In the genomic region with DNA sequence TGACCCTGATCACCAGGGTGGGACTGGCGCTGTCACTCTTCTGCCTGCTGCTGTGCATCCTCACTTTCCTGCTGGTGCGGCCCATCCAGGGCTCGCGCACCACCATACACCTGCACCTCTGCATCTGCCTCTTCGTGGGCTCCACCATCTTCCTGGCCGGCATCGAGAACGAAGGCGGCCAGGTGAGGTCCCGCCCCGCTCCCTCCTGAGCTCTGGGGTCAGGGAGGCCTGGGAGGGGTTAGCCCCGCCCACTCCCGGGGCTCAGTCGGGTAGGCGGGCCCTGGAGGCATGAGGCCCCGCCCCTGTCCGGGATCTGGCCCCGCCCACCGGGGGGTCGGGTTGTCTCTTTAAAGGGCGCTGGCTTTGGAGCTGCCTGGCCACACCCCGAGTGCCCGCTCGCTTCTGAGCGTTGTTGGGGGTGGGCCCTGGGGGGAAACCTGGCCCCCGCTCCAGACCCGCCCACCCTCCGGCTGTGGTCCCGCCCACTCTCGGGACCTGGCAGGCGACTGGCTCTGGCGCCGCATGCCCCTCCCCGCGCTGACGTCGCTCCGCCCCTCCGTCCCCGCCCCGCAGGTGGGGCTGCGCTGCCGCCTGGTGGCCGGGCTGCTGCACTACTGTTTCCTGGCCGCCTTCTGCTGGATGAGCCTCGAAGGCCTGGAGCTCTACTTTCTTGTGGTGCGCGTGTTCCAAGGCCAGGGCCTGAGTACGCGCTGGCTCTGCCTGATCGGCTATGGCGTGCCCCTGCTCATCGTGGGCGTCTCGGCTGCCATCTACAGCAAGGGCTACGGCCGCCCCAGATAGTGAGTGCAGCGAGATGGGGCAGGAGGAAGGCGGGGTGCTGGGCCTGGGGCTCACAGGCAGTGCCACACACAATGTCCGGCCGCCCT, we compare ENCODE assay signal across 8 cellular contexts. TPM values are rescaled to one million over a fixed set of nuclear protein-coding genes. Genes with fewer than 3 reads are reported as not detected.
DNase-seq lines count a peak whose midpoint lies in the region; ATAC-seq, FAIRE-seq and TF ChIP-seq lines count a peak whose summit lies in the region.

No MANE protein-coding gene starts in this region.

- no peak overlapping the region for H3K9ac ChIP-seq in keratinocyte (ENCODE audit: control insufficient read depth, extremely low read depth, insufficient read depth, low read length)

- H3K4me1 ChIP-seq in keratinocyte (ENCODE audit: control insufficient read depth, extremely low read depth, insufficient read depth, low read length), result peaks cover 3% of the 10 kb centered on the region

- H3K36me3 ChIP-seq in keratinocyte (ENCODE audit: control insufficient read depth in 2 of 2, extremely low read depth in 1 of 2, insufficient read depth in 2 of 2, low read length in 2 of 2), result peaks cover 26 to 41% of the 10 kb centered on the region in 2 experiments

- dilution Hi-C loops in keratinocyte (cut with MboI; ENCODE audit: extremely low pct_ligation_motif_present, low sequenced_read_pairs), result no loop called here

- FAIRE-seq in keratinocyte (lab: Jason Lieb, UNC), result no peak

- no peaks in the 10 kb centered on the region for H3K9me3 ChIP-seq in keratinocyte (ENCODE audit: control insufficient read depth, low read depth, low read length)

- H2AFZ ChIP-seq in keratinocyte (ENCODE audit: control insufficient read depth, low read length), result no peak overlapping the region

- H3K27ac ChIP-seq in keratinocyte (ENCODE audit: control insufficient read depth, insufficient read depth, low read length), result no peak overlapping the region

- H3K4me3 ChIP-seq in keratinocyte (ENCODE audit: control insufficient read depth in 2 of 3, extremely low read depth in 1 of 3, insufficient read depth in 2 of 3, low read depth in 1 of 3, low read length in 3 of 3), result no peak overlapping the region

- H3K4me2 ChIP-seq in keratinocyte (ENCODE audit: control insufficient read depth, extremely low read depth, insufficient read depth, low read depth, low read length), result no peak overlapping the region

- ATAC-seq in HG02943 (IDR thresholded peaks at IDR 0.05; ENCODE audit: low read depth, unreplicated experiment) (peak; percentile 65), HG03378 (IDR thresholded peaks at IDR 0.05; ENCODE audit: unreplicated experiment) (no peak)
- peak; percentile 65 to 73 for ATAC-seq in activated CD4-positive, CD25-positive, alpha-beta regulatory T cell treated with anti-CD3 and anti-CD28 coated beads, Interleukin-2, amount 50 U/mL, for 24 hours

- peaks cover 14% of the 10 kb centered on the region for H4K20me1 ChIP-seq in keratinocyte (ENCODE audit: control insufficient read depth, extremely low read depth, insufficient read depth, low read length)

- TF ChIP-seq POLR2A in GM15510 (IDR thresholded peaks at IDR 0.05; ENCODE audit: borderline replicate concordance, extremely low read depth, insufficient read length), result peak; percentile 34

- H3K79me2 ChIP-seq in keratinocyte (ENCODE audit: control insufficient read depth, insufficient read depth, low read length), result peaks cover 7% of the 10 kb centered on the region

- TF ChIP-seq CTCF in keratinocyte (optimal IDR thresholded peaks at IDR 0.05 in 1 of 3, IDR thresholded peaks at IDR 0.05 in 1 of 3, conservative IDR thresholded peaks at IDR 0.05 in 1 of 3; ENCODE audit: extremely low read depth in 1 of 3, insufficient read depth in 2 of 3, low read length in 3 of 3), result peak; percentile 20 to 95 (median 91)

- no peaks in the 10 kb centered on the region for H3K9me1 ChIP-seq in keratinocyte (ENCODE audit: control insufficient read depth, extremely low read depth, insufficient read depth, low read length)

- DNase-seq in NCI-H2196 (lab: John Stamatoyannopoulos, UW; ENCODE audit: unreplicated experiment), result peak; percentile 93
- peak; percentile 88 for DNase-seq in cerebellar cortex (ENCODE audit: low spot score)
- DNase-seq in keratinocyte (ENCODE audit: low read depth, low spot score), result no peak
- peak; percentile 92 for DNase-seq in stimulated activated CD4-positive, alpha-beta T cell treated with anti-CD3 and anti-CD28 coated beads, Interleukin-15, amount 100 ng/mL, for 24 hours

- H3K27me3 ChIP-seq in keratinocyte (ENCODE audit: control insufficient read depth, extremely low read depth, insufficient read depth, low read length), result no peaks in the 10 kb centered on the region

RNA-seq across cellular contexts. Expression of a gene that starts 13.1 kb away (rescaled TPM):
- 54.9 to 85.1 TPM (median 57.6 TPM) in 3 replicates for polyA plus RNA-seq in keratinocyte
- polyA plus RNA-seq in keratinocyte (2011; ENCODE audit: low read depth), result 27.4 TPM
- polyA plus RNA-seq in keratinocyte (2011; cell fraction: cytosol; rRNA removed), result 25.1 and 39.0 TPM in 2 replicates
- polyA plus RNA-seq in keratinocyte (2011; cell fraction: nucleus; rRNA removed), result 119 and 137 TPM in 2 replicates
- 61.5 and 86.3 TPM in 2 replicates for polyA plus RNA-seq in keratinocyte (2012; ENCODE audit: low replicate concordance)
- polyA minus RNA-seq in keratinocyte, result 34.5 to 97.0 TPM (median 54.6 TPM) in 3 replicates
- polyA minus RNA-seq in keratinocyte (2011; cell fraction: cytosol; rRNA and poly(A)+ RNA removed), result 42.4 TPM
- 30.8 and 31.1 TPM in 2 replicates for polyA minus RNA-seq in keratinocyte (2011; cell fraction: nucleus; rRNA and poly(A)+ RNA removed)

RNA-seq across cellular contexts. Expression of a gene that starts 24.8 kb away (rescaled TPM):
- polyA plus RNA-seq in keratinocyte, result 14.1 to 25.1 TPM (median 22.8 TPM) in 3 replicates
- 4.4 TPM for polyA plus RNA-seq in keratinocyte (2011; ENCODE audit: low read depth)
- 9.5 and 12.2 TPM in 2 replicates for polyA plus RNA-seq in keratinocyte (2011; cell fraction: cytosol; rRNA removed)
- 62.0 and 71.8 TPM in 2 replicates for polyA plus RNA-seq in keratinocyte (2011; cell fraction: nucleus; rRNA removed)
- 8.9 and 33.7 TPM in 2 replicates for polyA plus RNA-seq in keratinocyte (2012; ENCODE audit: low replicate concordance)
- 26.1 to 62.6 TPM (median 34.7 TPM) in 3 replicates for polyA minus RNA-seq in keratinocyte
- polyA minus RNA-seq in keratinocyte (2011; cell fraction: cytosol; rRNA and poly(A)+ RNA removed), result 30.9 TPM
- 45.7 and 51.1 TPM in 2 replicates for polyA minus RNA-seq in keratinocyte (2011; cell fraction: nucleus; rRNA and poly(A)+ RNA removed)

RNA-seq across cellular contexts. Expression of a gene that starts 27.1 kb away (rescaled TPM):
- polyA plus RNA-seq in keratinocyte, result 0.62 to 1.1 TPM (median 0.79 TPM) in 3 replicates
- polyA plus RNA-seq in keratinocyte (2011; ENCODE audit: low read depth), result 3.2 TPM
- polyA plus RNA-seq in keratinocyte (2011; cell fraction: cytosol; rRNA removed), result 0.55 and 1.1 TPM in 2 replicates
- 0.62 and 1.0 TPM in 2 replicates for polyA plus RNA-seq in keratinocyte (2011; cell fraction: nucleus; rRNA removed)
- polyA plus RNA-seq in keratinocyte (2012; ENCODE audit: low replicate concordance), result 1.8 and 2.2 TPM in 2 replicates
- 1.9 to 5.7 TPM (median 3.1 TPM) in 3 replicates for polyA minus RNA-seq in keratinocyte
- 3.8 TPM for polyA minus RNA-seq in keratinocyte (2011; cell fraction: cytosol; rRNA and poly(A)+ RNA removed)
- polyA minus RNA-seq in keratinocyte (2011; cell fraction: nucleus; rRNA and poly(A)+ RNA removed), result 0.95 and 1.2 TPM in 2 replicates
